In genomic region chr10:75115137-75115536, GRCh38 we compare ENCODE assay signal across 1 cellular context.
TF ChIP-seq lines count a peak whose summit lies in the region.

No MANE protein-coding gene starts in this region.

TF ChIP-seq in IMR-90, 13 proteins besides CTCF, POLR2A, EP300 and RAD21:
- TF ChIP-seq FOS (IDR thresholded peaks at IDR 0.05; ENCODE audit: low read depth, low read length) (no peak), CEBPB (IDR thresholded peaks at IDR 0.05; ENCODE audit: low read depth, low read length) (peak; percentile 3; the same call in 1 of the 2 replicates)
